In the genomic region with DNA sequence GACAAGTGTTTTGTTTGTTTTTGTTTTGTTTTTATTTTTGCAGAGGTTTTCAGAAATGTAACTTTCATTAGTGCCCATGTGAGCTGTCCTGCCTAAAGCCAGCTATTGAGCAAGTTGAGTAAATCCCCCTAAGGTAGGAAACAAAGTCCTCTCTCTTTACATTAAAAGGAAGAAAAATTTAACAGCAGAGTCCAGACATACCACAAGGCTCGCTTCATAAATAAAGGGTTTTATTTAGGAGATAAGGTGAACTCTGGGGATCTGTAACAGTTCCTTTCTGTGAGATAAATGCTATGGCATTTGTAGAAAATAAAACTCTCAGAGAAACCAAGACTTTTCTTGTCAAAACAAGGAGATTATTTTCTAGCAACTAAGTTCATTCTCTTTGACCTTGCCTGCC, we compare ENCODE assay signal across 26 cellular contexts. TPM values are rescaled to one million over a fixed set of nuclear protein-coding genes. Genes with fewer than 3 reads are reported as not detected.
DNase-seq lines count a peak whose midpoint lies in the region; ATAC-seq, FAIRE-seq and TF ChIP-seq lines count a peak whose summit lies in the region.
"Had no signal": no experiment of that assay in that cellular context is flagged by ENCODE, and none has a peak within 500 bp of the region (broad histone marks: within the 10 kb centered on the region; RNA-seq: fewer than 3 reads in every experiment).

No MANE protein-coding gene starts in this region.

- H3K27ac ChIP-seq in A549 (no peak overlapping the region), HL-60 (replicated peaks) (peak overlapping the region; percentile 60), mesodermal cell (ENCODE audit: low read depth, low read length, severe bottlenecking) (peak overlapping the region; percentile 95)
- H3K27ac ChIP-seq: lower lobe of right lung had no signal

- H3K4me3 ChIP-seq in A549 (no peak overlapping the region), HL-60 (replicated peaks; ENCODE audit: insufficient read depth, low read length) (no peak overlapping the region), mesodermal cell (ENCODE audit: extremely low read depth, insufficient read depth, low read length, poor library complexity, severe bottlenecking) (no peak overlapping the region)
- H3K4me3 ChIP-seq: GM12878, lower lobe of right lung had no signal

- H3K4me2 ChIP-seq in A549 = peak overlapping the region; percentile 49

- TF ChIP-seq CTCF in A549 (IDR thresholded peaks at IDR 0.05) = no peak
- no peak for TF ChIP-seq CTCF in HL-60 (IDR thresholded peaks at IDR 0.05; ENCODE audit: insufficient read depth, low read length)

- no peak for TF ChIP-seq POLR2A in A549 (IDR thresholded peaks at IDR 0.05; ENCODE audit: low read length)

- H3K9me3 ChIP-seq in A549 (no peaks in the 10 kb centered on the region), mesodermal cell (ENCODE audit: control insufficient read depth, low read length) (no peaks in the 10 kb centered on the region)
- H3K9me3 ChIP-seq: lower lobe of right lung, thoracic aorta had no signal

- ATAC-seq in A549 (no peak), HG02885 (IDR thresholded peaks at IDR 0.05; ENCODE audit: poor library complexity, unreplicated experiment) (no peak), esophagus mucosa (no peak)
- ATAC-seq: activated T-helper 17 cell treated with anti-CD3 and anti-CD28 coated beads, Interleukin-2, amount 50 U/mL, for 72 hours; GM12878 had no signal

- H3K27me3 ChIP-seq in HL-60 (ENCODE audit: insufficient read depth, poor library complexity, severe bottlenecking) = no peaks in the 10 kb centered on the region

- H3K4me1 ChIP-seq in A549 = peaks cover 28% of the 10 kb centered on the region
- peaks cover 65% of the 10 kb centered on the region for H3K4me1 ChIP-seq in mesodermal cell (ENCODE audit: control insufficient read depth, insufficient read depth, low read length, poor library complexity, severe bottlenecking)

- no peak for TF ChIP-seq EP300 in A549 (IDR thresholded peaks at IDR 0.05)

- no peak for FAIRE-seq in A549 (lab: Jason Lieb, UNC)
- FAIRE-seq: GM12878, H1, islet of Langerhans had no signal

- 70% methylated on average over 1 of the region's 1 CpG for WGBS in A549 (ENCODE audit: missing lambda C conversion rate)
- no CpG with 5 or more reads among the region's 1 CpG for WGBS in mesodermal cell (ENCODE audit: insufficient coverage in 2 of 2), 2 experiments

- H3K36me3 ChIP-seq in mesodermal cell (ENCODE audit: control insufficient read depth, insufficient read depth, low read length) = no peaks in the 10 kb centered on the region
- H3K36me3 ChIP-seq: lower lobe of right lung, thoracic aorta had no signal

- CTCF ChIA-PET in A549 (lab: Yijun Ruan, JAX) = interaction anchor here (0.7 to 1.2 kb wide), 2 partner anchors 21 to 138 kb away, joined by 3 read pairs; no protein-coding TSS in a partner anchor

- POLR2A ChIA-PET in A549 (lab: Yijun Ruan, JAX) = no interaction called here

- TF ChIP-seq RAD21 in A549 (conservative IDR thresholded peaks at IDR 0.05 in 1 of 2, IDR thresholded peaks at IDR 0.05 in 1 of 2) = no peak

- DNase-seq in A549 (ENCODE audit: low read depth in 1 of 2, low spot score in 1 of 2) (no peak), HL-60 (ENCODE audit: low read depth in 1 of 2, low spot score in 1 of 2) (no peak), amniotic epithelial cell (ENCODE audit: low read depth) (peak; percentile 73), NCI-H524 treated with DMSO at 0.1 percent for 48 hours (lab: John Stamatoyannopoulos, UW) (no peak)
- no peak for DNase-seq in activated CD4-positive, alpha-beta T cell treated with anti-CD3 and anti-CD28 coated beads, Interleukin-2, amount 50 U/mL, for 1 hour
- DNase-seq: activated CD4-positive, alpha-beta T cell treated with anti-CD3 and anti-CD28 coated beads for 48 hours; activated naive CD8-positive, alpha-beta T cell treated with anti-CD3 and anti-CD28 coated beads, Interleukin-2, amount 10 ng/mL, durations not matched to agents 7 days and 5 days; DMS 273 treated with DMSO at 0.1 percent for 48 hours; hippocampal formation; lower lobe of right lung; NCI-H1092; NCI-H1930; NCI-H510A; SW 1271 had no signal

TF ChIP-seq in A549, 52 proteins besides CTCF, POLR2A, EP300 and RAD21:
- TF ChIP-seq HOXB5 (CRISPR knock-in tag; IDR thresholded peaks at IDR 0.05) (no peak), HOXB13 (CRISPR knock-in tag; IDR thresholded peaks at IDR 0.05; ENCODE audit: low read depth) (no peak), MYC (IDR thresholded peaks at IDR 0.05; ENCODE audit: borderline replicate concordance, low read length) (no peak), CBX2 (IDR thresholded peaks at IDR 0.05; ENCODE audit: borderline replicate concordance, low read depth) (no peak), PHF8 (IDR thresholded peaks at IDR 0.05; ENCODE audit: borderline replicate concordance, low read depth) (no peak), JUN (IDR thresholded peaks at IDR 0.05) (no peak), RARB (CRISPR knock-in tag; IDR thresholded peaks at IDR 0.05) (no peak), ZNF302 (CRISPR knock-in tag; IDR thresholded peaks at IDR 0.05) (no peak), ZFP36 (IDR thresholded peaks at IDR 0.05; ENCODE audit: borderline replicate concordance, partially characterized antibody) (no peak), HOXA7 (CRISPR knock-in tag; IDR thresholded peaks at IDR 0.05) (no peak), ESRRA (IDR thresholded peaks at IDR 0.05; ENCODE audit: borderline replicate concordance, low read length) (no peak), CEBPB (IDR thresholded peaks at IDR 0.05) (no peak), RNF2 (IDR thresholded peaks at IDR 0.05; ENCODE audit: borderline replicate concordance, low read depth) (no peak)
- TF ChIP-seq, protein P1, sequence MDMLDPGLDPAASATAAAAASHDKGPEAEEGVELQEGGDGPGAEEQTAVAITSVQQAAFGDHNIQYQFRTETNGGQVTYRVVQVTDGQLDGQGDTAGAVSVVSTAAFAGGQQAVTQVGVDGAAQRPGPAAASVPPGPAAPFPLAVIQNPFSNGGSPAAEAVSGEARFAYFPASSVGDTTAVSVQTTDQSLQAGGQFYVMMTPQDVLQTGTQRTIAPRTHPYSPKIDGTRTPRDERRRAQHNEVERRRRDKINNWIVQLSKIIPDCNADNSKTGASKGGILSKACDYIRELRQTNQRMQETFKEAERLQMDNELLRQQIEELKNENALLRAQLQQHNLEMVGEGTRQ (IDR thresholded peaks at IDR 0.05) = no peak

RNA-seq across cellular contexts. Expression of a gene that starts 32.3 kb away (rescaled TPM):
- not detected in 2 replicates for polyA plus RNA-seq in A549 (2011; rRNA removed)
- not detected in 2 replicates for polyA plus RNA-seq in A549 (2012; cell fraction: cytosol; rRNA removed)
- not detected in 2 replicates for polyA plus RNA-seq in A549 (2012; cell fraction: nucleus; rRNA removed)
- not detected in 3 replicates for polyA plus RNA-seq in A549 (2017; fragmentation: RNase III; extraction: RNeasy Plus Mini Kit Qiagen cat#74134 plus additional on column Dnase treatment)
- polyA minus RNA-seq in A549 (2011; rRNA and poly(A)+ RNA removed) = not detected in 2 replicates
- polyA plus RNA-seq in mesodermal cell (2013, experiment 1 of 2) = not detected
- polyA plus RNA-seq in mesodermal cell (2013, experiment 2 of 2) = not detected
- total RNA-seq in esophagus mucosa = not detected
- total RNA-seq: activated naive CD8-positive, alpha-beta T cell treated with anti-CD3 and anti-CD28 coated beads, Interleukin-2, amount 10 ng/mL, durations not matched to agents 7 days and 5 days; activated T-helper 17 cell treated with anti-CD3 and anti-CD28 coated beads, Interleukin-2, amount 50 U/mL, for 72 hours; GM12878; H1; lower lobe of right lung; myocyte; omental fat pad; thoracic aorta had no signal
- polyA plus RNA-seq: AG04450, CD14-positive monocyte, GM12878, H1 had no signal

Comparison
In these comparisons a context has a peak if more than half of its experiments do, and no peak if none do; other contexts are left out.
1. H3K27ac ChIP-seq: peak in HL-60 (single experiment) and mesodermal cell (single experiment); none in A549 (0 of 2).